In the genomic region with DNA sequence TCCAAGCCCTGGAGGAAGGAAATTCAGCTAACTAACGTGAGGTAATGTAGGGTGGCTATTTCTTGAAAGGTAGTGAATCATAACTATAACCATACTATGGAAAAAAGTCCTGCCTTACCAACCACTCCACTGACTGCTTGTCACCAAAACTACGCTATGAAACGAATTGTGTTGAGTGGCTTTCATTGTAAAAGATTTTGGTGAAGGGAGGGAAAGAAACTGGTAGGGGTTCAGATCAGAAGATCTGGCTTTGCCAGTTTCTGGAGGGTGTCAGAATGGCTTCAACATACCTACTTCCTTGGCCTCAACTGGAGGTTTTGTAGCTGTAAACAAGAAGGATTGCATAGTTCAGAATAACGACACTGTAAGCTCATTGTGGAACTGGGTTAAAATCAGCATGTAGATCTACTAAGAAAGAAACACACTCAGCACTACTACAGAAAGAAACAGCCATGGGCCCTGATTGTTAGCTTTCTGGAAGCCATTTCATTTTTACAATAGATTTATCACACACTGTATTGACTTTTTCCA, we compare ENCODE assay signal across 20 cellular contexts. TPM values are rescaled to one million over a fixed set of nuclear protein-coding genes. Genes with fewer than 3 reads are reported as not detected.
DNase-seq lines count a peak whose midpoint lies in the region; ATAC-seq and TF ChIP-seq lines count a peak whose summit lies in the region.
"Had no signal": no experiment of that assay in that cellular context is flagged by ENCODE, and none has a peak within 500 bp of the region (broad histone marks: within the 10 kb centered on the region; RNA-seq: fewer than 3 reads in every experiment).

No MANE protein-coding gene starts in this region.

- H3K4me1 ChIP-seq in thymus (ENCODE audit: control insufficient read depth, insufficient read depth, low read length) (peaks cover 11% of the 10 kb centered on the region), endodermal cell (ENCODE audit: control insufficient read depth, insufficient read depth, low read length) (no peaks in the 10 kb centered on the region)

- H3K27me3 ChIP-seq in thymus (ENCODE audit: control insufficient read depth, insufficient read depth) = no peaks in the 10 kb centered on the region
- peaks cover 55% of the 10 kb centered on the region for H3K27me3 ChIP-seq in endodermal cell (ENCODE audit: control insufficient read depth, insufficient read depth, low read length, poor library complexity, severe bottlenecking)

- no peak overlapping the region for H3K4me3 ChIP-seq in thymus (ENCODE audit: low read length)
- H3K4me3 ChIP-seq in endodermal cell (ENCODE audit: low read length) = no peak overlapping the region
- H3K4me3 ChIP-seq: heart left ventricle, spleen had no signal

- H3K27me3 Mint-ChIP-seq in activated T-cell treated with anti-CD3 and anti-CD28 coated beads, Interleukin-2, amount 50 U/mL, for 24 hours = no peaks in the 10 kb centered on the region
- no peaks in the 10 kb centered on the region for H3K27me3 Mint-ChIP-seq in activated naive CD8-positive, alpha-beta T cell treated with anti-CD3 and anti-CD28 coated beads, Interleukin-2, amount 50 U/mL, for 24 hours
- H3K27me3 Mint-ChIP-seq in endodermal cell (ENCODE audit: insufficient read depth) = peaks cover 57% of the 10 kb centered on the region
- H3K27me3 Mint-ChIP-seq: stimulated activated memory B cell treated with anti-CD40 and anti-IgM and Interleukin-4, amounts not matched to agents 10 μg/mL and 1 μg/mL and 100 μg/mL, for 72 hours had no signal

- peak overlapping the region; percentile 97 for H3K4me3 Mint-ChIP-seq in activated T-cell treated with anti-CD3 and anti-CD28 coated beads, Interleukin-2, amount 50 U/mL, for 24 hours
- peak overlapping the region; percentile 94 for H3K4me3 Mint-ChIP-seq in activated naive CD8-positive, alpha-beta T cell treated with anti-CD3 and anti-CD28 coated beads, Interleukin-2, amount 50 U/mL, for 24 hours
- H3K4me3 Mint-ChIP-seq in endodermal cell = no peak overlapping the region
- H3K4me3 Mint-ChIP-seq: nephron progenitor cell; stimulated activated memory B cell treated with anti-CD40 and anti-IgM and Interleukin-4, amounts not matched to agents 10 μg/mL and 1 μg/mL and 100 μg/mL, for 72 hours had no signal

- no peaks in the 10 kb centered on the region for H3K36me3 ChIP-seq in thymus (ENCODE audit: control insufficient read depth, insufficient read depth)
- H3K36me3 ChIP-seq in endodermal cell (ENCODE audit: control insufficient read depth, insufficient read depth, low read length) = no peaks in the 10 kb centered on the region
- H3K36me3 ChIP-seq: heart left ventricle, spleen had no signal

- peaks cover 39% of the 10 kb centered on the region for H3K4me1 Mint-ChIP-seq in activated T-cell treated with anti-CD3 and anti-CD28 coated beads, Interleukin-2, amount 50 U/mL, for 24 hours (ENCODE audit: low read depth)
- H3K4me1 Mint-ChIP-seq in activated naive CD8-positive, alpha-beta T cell treated with anti-CD3 and anti-CD28 coated beads, Interleukin-2, amount 50 U/mL, for 24 hours = peaks cover 37% of the 10 kb centered on the region
- peaks cover 5% of the 10 kb centered on the region for H3K4me1 Mint-ChIP-seq in endodermal cell

- H3K27ac ChIP-seq in thymus (ENCODE audit: low read depth) = peak overlapping the region; percentile 31
- H3K27ac ChIP-seq in endodermal cell (ENCODE audit: low read depth, low read length) = no peak overlapping the region

- ATAC-seq in activated naive CD8-positive, alpha-beta T cell treated with anti-CD3 and anti-CD28 coated beads, Interleukin-2, amount 50 U/mL, for 24 hours = peak; percentile 33
- ATAC-seq: heart left ventricle; stimulated activated memory B cell treated with anti-CD40 and anti-IgM and Interleukin-4, amounts not matched to agents 10 μg/mL and 1 μg/mL and 100 μg/mL, for 72 hours had no signal

- peak overlapping the region; percentile 93 for H3K27ac Mint-ChIP-seq in activated T-cell treated with anti-CD3 and anti-CD28 coated beads, Interleukin-2, amount 50 U/mL, for 24 hours
- H3K27ac Mint-ChIP-seq in activated naive CD8-positive, alpha-beta T cell treated with anti-CD3 and anti-CD28 coated beads, Interleukin-2, amount 50 U/mL, for 24 hours = peak overlapping the region; percentile 87
- H3K27ac Mint-ChIP-seq in endodermal cell = no peak overlapping the region
- H3K27ac Mint-ChIP-seq: nephron progenitor cell had no signal

- peaks cover 27% of the 10 kb centered on the region for H3K36me3 Mint-ChIP-seq in activated T-cell treated with anti-CD3 and anti-CD28 coated beads, Interleukin-2, amount 50 U/mL, for 24 hours (ENCODE audit: low read depth)
- peaks cover 7% of the 10 kb centered on the region for H3K36me3 Mint-ChIP-seq in activated naive CD8-positive, alpha-beta T cell treated with anti-CD3 and anti-CD28 coated beads, Interleukin-2, amount 50 U/mL, for 24 hours (ENCODE audit: low read depth)
- no peaks in the 10 kb centered on the region for H3K36me3 Mint-ChIP-seq in endodermal cell (ENCODE audit: low read depth)
- H3K36me3 Mint-ChIP-seq: stimulated activated memory B cell treated with anti-CD40 and anti-IgM and Interleukin-4, amounts not matched to agents 10 μg/mL and 1 μg/mL and 100 μg/mL, for 72 hours had no signal

- H3K9ac ChIP-seq in endodermal cell (ENCODE audit: extremely low read depth, low read length, poor library complexity, severe bottlenecking) = no peak overlapping the region

- H3K9me3 ChIP-seq in thymus (ENCODE audit: control insufficient read depth) (no peaks in the 10 kb centered on the region), endodermal cell (ENCODE audit: control insufficient read depth, low read length) (no peaks in the 10 kb centered on the region)
- H3K9me3 ChIP-seq: heart left ventricle, spleen had no signal

- H3K9me3 Mint-ChIP-seq in activated T-cell treated with anti-CD3 and anti-CD28 coated beads, Interleukin-2, amount 50 U/mL, for 24 hours = no peaks in the 10 kb centered on the region
- no peaks in the 10 kb centered on the region for H3K9me3 Mint-ChIP-seq in activated naive CD8-positive, alpha-beta T cell treated with anti-CD3 and anti-CD28 coated beads, Interleukin-2, amount 50 U/mL, for 24 hours
- H3K9me3 Mint-ChIP-seq in endodermal cell = no peaks in the 10 kb centered on the region
- H3K9me3 Mint-ChIP-seq: nephron progenitor cell; stimulated activated memory B cell treated with anti-CD40 and anti-IgM and Interleukin-4, amounts not matched to agents 10 μg/mL and 1 μg/mL and 100 μg/mL, for 72 hours had no signal

- TF ChIP-seq CTCF in endodermal cell (conservative IDR thresholded peaks at IDR 0.05) = no peak

- no peak for DNase-seq in activated T-cell treated with anti-CD3 and anti-CD28 coated beads, Interleukin-2, amount 50 U/mL, for 24 hours
- no peak for DNase-seq in activated T-cell treated with anti-CD3 and anti-CD28 coated beads for 4 hours
- DNase-seq in OCI-M1 (lab: John Stamatoyannopoulos, UW) = peak; percentile 37
- DNase-seq in activated naive CD8-positive, alpha-beta T cell treated with anti-CD3 and anti-CD28 coated beads, Interleukin-2, amount 50 U/mL, for 24 hours = no peak
- DNase-seq in endodermal cell = no peak
- DNase-seq in pons (ENCODE audit: low spot score) = no peak
- DNase-seq in cortex of kidney (lab: John Stamatoyannopoulos, UW) = no peak
- DNase-seq: amygdala; central memory CD4-positive, alpha-beta T cell; DMS79 treated with DMSO at 0.1 percent for 48 hours; effector CD8-positive, alpha-beta T cell; heart left ventricle; NCI-H187 treated with DMSO at 0.1 percent for 48 hours; NCI-H446; nephron progenitor cell; SHP77 treated with DMSO at 0.1 percent for 48 hours; spleen; trophoblast cell had no signal

- WGBS in thymus = 43% methylated on average over 4 of the region's 4 CpGs
- 88 to 93% methylated on average over 3 of the region's 4 CpGs for WGBS in endodermal cell (ENCODE audit: insufficient coverage in 1 of 2, insufficient read length in 1 of 2), 2 experiments

RNA-seq across cellular contexts. Expression of a gene that starts 2.1 kb away (rescaled TPM):
- 40.3 TPM for polyA plus RNA-seq in thymus
- total RNA-seq in endodermal cell = 1 to 10 TPM; 1.3 to 2.4 TPM
- polyA plus RNA-seq in endodermal cell (2013, experiment 1 of 2) = 6.3 TPM
- polyA plus RNA-seq in endodermal cell (2013, experiment 2 of 2) = 7.1 TPM
